ENCODE assay signal across 16 cellular contexts in the genomic region with DNA sequence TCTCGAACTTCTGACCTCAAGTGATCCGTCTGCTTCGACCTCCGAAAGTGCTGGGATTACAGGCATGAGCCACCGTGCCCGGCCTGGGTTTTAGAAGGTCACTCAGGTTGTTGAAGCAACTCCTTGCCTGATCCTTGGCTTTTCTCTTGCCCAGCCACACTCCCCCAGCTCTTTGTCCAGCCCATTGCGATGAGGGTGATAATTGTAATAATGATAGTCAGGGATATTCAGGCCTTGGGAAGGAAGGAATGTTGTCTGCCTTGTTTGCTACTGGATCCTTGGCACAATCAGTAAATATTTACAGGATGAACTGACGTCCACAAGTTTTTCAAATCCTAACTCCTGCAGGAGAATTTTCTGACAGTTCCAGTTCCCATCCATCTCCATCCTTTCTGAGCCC. TPM values are rescaled to one million over a fixed set of nuclear protein-coding genes. Genes with fewer than 3 reads are reported as not detected.
DNase-seq lines count a peak whose midpoint lies in the region; ATAC-seq, FAIRE-seq and TF ChIP-seq lines count a peak whose summit lies in the region.
"Had no signal": no experiment of that assay in that cellular context is flagged by ENCODE, and none has a peak within 500 bp of the region (broad histone marks: within the 10 kb centered on the region; RNA-seq: fewer than 3 reads in every experiment).

No MANE protein-coding gene starts in this region.

- H3K9ac ChIP-seq in OCI-LY1 (ENCODE audit: low read length) (peak overlapping the region; percentile 11; the same call in 1 of the 2 replicates), kidney (ENCODE audit: low read length in 2 of 2) (no peak overlapping the region)

- FAIRE-seq in kidney (lab: Jason Lieb, UNC) (no peak), pancreas (lab: Jason Lieb, UNC) (no peak)
- FAIRE-seq: bronchial epithelial cell, endometrium had no signal

- peak overlapping the region; percentile 90 for H3K4me2 ChIP-seq in OCI-LY1 (ENCODE audit: low read length)

- no peak for DNase-seq in activated naive CD4-positive, alpha-beta T cell treated with anti-CD3 and anti-CD28 coated beads for 36 hours
- DNase-seq in activated naive CD4-positive, alpha-beta T cell (lab: John Stamatoyannopoulos, UW) = no peak
- DNase-seq in kidney = no peak
- no peak for DNase-seq in pancreas
- DNase-seq: GM23248, left cardiac atrium, NCI-H345, T-helper 9 cell, uterus had no signal

- 77 to 86% methylated on average over 8 of the region's 8 CpGs for WGBS in pancreas, 2 donors

- TF ChIP-seq CTCF in OCI-LY1 (IDR thresholded peaks at IDR 0.05; ENCODE audit: low read length) (no peak), brain (conservative IDR thresholded peaks at IDR 0.05) (no peak), kidney (IDR thresholded peaks at IDR 0.05; ENCODE audit: borderline replicate concordance, extremely low read depth, insufficient read depth) (no peak), pancreas (IDR thresholded peaks at IDR 0.05) (no peak)

- H3K4me1 Mint-ChIP-seq in activated naive CD4-positive, alpha-beta T cell treated with anti-CD3 and anti-CD28 coated beads for 36 hours (ENCODE audit: low read depth) = peaks cover 50% of the 10 kb centered on the region
- H3K4me1 Mint-ChIP-seq in brain = peaks cover 54% of the 10 kb centered on the region
- H3K4me1 Mint-ChIP-seq in stimulated activated memory B cell treated with anti-CD40 and anti-IgM and Interleukin-4, amounts not matched to agents 10 μg/mL and 1 μg/mL and 100 μg/mL, for 72 hours = peaks cover 76% of the 10 kb centered on the region

- no peaks in the 10 kb centered on the region for H3K9me3 Mint-ChIP-seq in activated naive CD4-positive, alpha-beta T cell treated with anti-CD3 and anti-CD28 coated beads for 36 hours
- H3K9me3 Mint-ChIP-seq in brain = no peaks in the 10 kb centered on the region
- no peaks in the 10 kb centered on the region for H3K9me3 Mint-ChIP-seq in stimulated activated memory B cell treated with anti-CD40 and anti-IgM and Interleukin-4, amounts not matched to agents 10 μg/mL and 1 μg/mL and 100 μg/mL, for 72 hours

- H3K36me3 ChIP-seq in OCI-LY1 (ENCODE audit: insufficient read depth, low read length) = peaks cover 43% of the 10 kb centered on the region
- H3K36me3 ChIP-seq in kidney (ENCODE audit: control insufficient read depth in 1 of 2, insufficient read depth in 2 of 2, low read length in 2 of 2) = no peaks in the 10 kb centered on the region
- no peaks in the 10 kb centered on the region for H3K36me3 ChIP-seq in pancreas
- H3K36me3 ChIP-seq: uterus had no signal

- CTCF ChIA-PET in activated naive CD4-positive, alpha-beta T cell treated with anti-CD3 and anti-CD28 coated beads for 36 hours (lab: Charles Lee) = no interaction called here

- H3K27ac ChIP-seq in OCI-LY1 (ENCODE audit: low read depth, low read length, poor library complexity, severe bottlenecking) (no peak overlapping the region), kidney (ENCODE audit: low read depth in 2 of 2, low read length in 2 of 2) (no peak overlapping the region), pancreas (no peak overlapping the region)
- H3K27ac ChIP-seq: GM23248, uterus had no signal

- intact Hi-C loops in activated naive CD4-positive, alpha-beta T cell treated with anti-CD3 and anti-CD28 coated beads for 36 hours (cut with micrococcal nuclease) = loop anchor here (10.0 kb wide), 2 partner anchors 312 to 622 kb away; a partner anchor contains a TSS
- intact Hi-C loops in kidney (cut with DNase I) (no loop called here), pancreas (cut with DNase I) (no loop called here)

- H4K20me1 ChIP-seq in OCI-LY1 (ENCODE audit: insufficient read depth, low read length) = no peaks in the 10 kb centered on the region

- H2AFZ ChIP-seq in OCI-LY1 (ENCODE audit: low read length) = no peak overlapping the region
- H2AFZ ChIP-seq: GM23248 had no signal

- H3K4me1 ChIP-seq in OCI-LY1 (ENCODE audit: insufficient read depth, low read length, severe bottlenecking) (peaks cover 45% of the 10 kb centered on the region), kidney (ENCODE audit: control insufficient read depth in 1 of 2, insufficient read depth in 1 of 2, low read depth in 1 of 2, low read length in 2 of 2) (peaks cover 7 to 12% of the 10 kb centered on the region in 2 donors), pancreas (peaks cover 5 to 17% (median 16%) of the 10 kb centered on the region in 3 donors)

- H3K79me2 ChIP-seq in OCI-LY1 (ENCODE audit: insufficient read depth, low read length) = peaks cover 32% of the 10 kb centered on the region

- H3K9me3 ChIP-seq in OCI-LY1 (ENCODE audit: low read length) (no peaks in the 10 kb centered on the region), kidney (ENCODE audit: control insufficient read depth in 1 of 2, low read length in 2 of 2) (no peaks in the 10 kb centered on the region), pancreas (no peaks in the 10 kb centered on the region)
- H3K9me3 ChIP-seq: uterus had no signal

- no peak for ATAC-seq in stimulated activated memory B cell treated with anti-CD40 and anti-IgM and Interleukin-4, amounts not matched to agents 10 μg/mL and 1 μg/mL and 100 μg/mL, for 72 hours
- ATAC-seq in GM19455 (IDR thresholded peaks at IDR 0.05; ENCODE audit: unreplicated experiment) = no peak
- no peak for ATAC-seq in pancreas
- ATAC-seq: left cardiac atrium, Panc1 had no signal

- no peaks in the 10 kb centered on the region for H3K27me3 Mint-ChIP-seq in activated naive CD4-positive, alpha-beta T cell treated with anti-CD3 and anti-CD28 coated beads for 36 hours (ENCODE audit: low read depth)
- no peaks in the 10 kb centered on the region for H3K27me3 Mint-ChIP-seq in brain
- no peaks in the 10 kb centered on the region for H3K27me3 Mint-ChIP-seq in stimulated activated memory B cell treated with anti-CD40 and anti-IgM and Interleukin-4, amounts not matched to agents 10 μg/mL and 1 μg/mL and 100 μg/mL, for 72 hours

- H3K4me3 ChIP-seq in OCI-LY1 (ENCODE audit: low read depth, low read length, poor library complexity, severe bottlenecking) (peak overlapping the region; percentile 100), kidney (ENCODE audit: low read length in 2 of 2) (no peak overlapping the region), pancreas (no peak overlapping the region)
- H3K4me3 ChIP-seq: uterus had no signal

- no peaks in the 10 kb centered on the region for H3K9me2 ChIP-seq in OCI-LY1 (ENCODE audit: low read depth, low read length)

- H3K27ac Mint-ChIP-seq in activated naive CD4-positive, alpha-beta T cell treated with anti-CD3 and anti-CD28 coated beads for 36 hours = no peak overlapping the region
- H3K27ac Mint-ChIP-seq in brain = peak overlapping the region in 4 of 5 experiments; percentile 14 to 61 (median 34)
- H3K27ac Mint-ChIP-seq in stimulated activated memory B cell treated with anti-CD40 and anti-IgM and Interleukin-4, amounts not matched to agents 10 μg/mL and 1 μg/mL and 100 μg/mL, for 72 hours = no peak overlapping the region

- no peaks in the 10 kb centered on the region for H3K27me3 ChIP-seq in OCI-LY1 (ENCODE audit: insufficient read depth, low read length)
- H3K27me3 ChIP-seq in pancreas = no peaks in the 10 kb centered on the region
- H3K27me3 ChIP-seq: uterus had no signal

- peak overlapping the region; percentile 56 for H3K4me3 Mint-ChIP-seq in activated naive CD4-positive, alpha-beta T cell treated with anti-CD3 and anti-CD28 coated beads for 36 hours
- H3K4me3 Mint-ChIP-seq in brain = peak overlapping the region; percentile 55 to 92 (median 86)
- H3K4me3 Mint-ChIP-seq in stimulated activated memory B cell treated with anti-CD40 and anti-IgM and Interleukin-4, amounts not matched to agents 10 μg/mL and 1 μg/mL and 100 μg/mL, for 72 hours = peak overlapping the region; percentile 23

- H3K36me3 Mint-ChIP-seq in activated naive CD4-positive, alpha-beta T cell treated with anti-CD3 and anti-CD28 coated beads for 36 hours (ENCODE audit: low read depth) = peaks cover 19% of the 10 kb centered on the region
- no peaks in the 10 kb centered on the region for H3K36me3 Mint-ChIP-seq in brain
- peaks cover 36% of the 10 kb centered on the region for H3K36me3 Mint-ChIP-seq in stimulated activated memory B cell treated with anti-CD40 and anti-IgM and Interleukin-4, amounts not matched to agents 10 μg/mL and 1 μg/mL and 100 μg/mL, for 72 hours

- no peaks in the 10 kb centered on the region for H3F3A ChIP-seq in OCI-LY1 (ENCODE audit: insufficient read depth, low read length)

RNA-seq across cellular contexts. Expression of a gene that starts 1.8 kb away (rescaled TPM):
- 100 to 1,000 TPM; 113 TPM for total RNA-seq in activated naive CD4-positive, alpha-beta T cell treated with anti-CD3 and anti-CD28 coated beads for 36 hours
- polyA plus RNA-seq in brain (ENCODE audit: insufficient read depth, low read depth, low replicate concordance) (107 TPM), kidney (ENCODE audit: insufficient read depth, low read depth, low replicate concordance) (36.8 TPM), pancreas (100 to 1,000 TPM in 1 of 2 donors, 10 to 100 TPM in 1; 79.6 to 124 TPM)
- total RNA-seq in kidney (42.9 TPM), pancreas (10 to 100 TPM; 11.6 to 21.3 (median 18.6) TPM)

RNA-seq across cellular contexts. Expression of a gene that starts 4.0 kb away (rescaled TPM):
- total RNA-seq in activated naive CD4-positive, alpha-beta T cell treated with anti-CD3 and anti-CD28 coated beads for 36 hours = 10 to 100 TPM; 44.3 to 44.6 TPM
- polyA plus RNA-seq in brain (ENCODE audit: insufficient read depth, low read depth, low replicate concordance) = 207 TPM
- 50.4 TPM for total RNA-seq in kidney
- 66.2 TPM for polyA plus RNA-seq in kidney (ENCODE audit: insufficient read depth, low read depth, low replicate concordance)
- total RNA-seq in pancreas = 10 to 100 TPM; 19.4 to 31.5 (median 23.5) TPM
- polyA plus RNA-seq in pancreas = 10 to 100 TPM; 42.7 to 49.6 TPM

RNA-seq across cellular contexts. Expression of a gene that starts 32.6 kb away (rescaled TPM):
- total RNA-seq in activated naive CD4-positive, alpha-beta T cell treated with anti-CD3 and anti-CD28 coated beads for 36 hours = 1 to 10 TPM; 1.2 to 1.4 TPM
- polyA plus RNA-seq in brain (ENCODE audit: insufficient read depth, low read depth, low replicate concordance) = 6.0 TPM
- total RNA-seq in kidney = 6.9 TPM
- 3.6 TPM for polyA plus RNA-seq in kidney (ENCODE audit: insufficient read depth, low read depth, low replicate concordance)
- 1 to 10 TPM; 2.6 to 4.2 (median 3.4) TPM for total RNA-seq in pancreas
- 1 to 10 TPM; 5.2 TPM for polyA plus RNA-seq in pancreas

RNA-seq across cellular contexts. Expression of a gene that starts 47.3 kb away (rescaled TPM):
- total RNA-seq in activated naive CD4-positive, alpha-beta T cell treated with anti-CD3 and anti-CD28 coated beads for 36 hours = 10 to 100 TPM; 20.1 to 23.2 TPM
- polyA plus RNA-seq in brain (ENCODE audit: insufficient read depth, low read depth, low replicate concordance) (93.6 TPM), kidney (ENCODE audit: insufficient read depth, low read depth, low replicate concordance) (38.0 TPM), pancreas (10 to 100 TPM; 15.9 to 25.6 TPM)
- total RNA-seq in kidney (31.1 TPM), pancreas (10 to 100 TPM in 5 of 6 donors, 1 to 10 TPM in 1; 8.7 to 15.2 (median 11.9) TPM)

RNA-seq across cellular contexts. Expression of a gene that starts 54.2 kb away (rescaled TPM):
- total RNA-seq in activated naive CD4-positive, alpha-beta T cell treated with anti-CD3 and anti-CD28 coated beads for 36 hours = 1 to 10 TPM; 1.7 to 3.0 TPM
- polyA plus RNA-seq in brain (ENCODE audit: insufficient read depth, low read depth, low replicate concordance) (2.3 TPM), kidney (ENCODE audit: insufficient read depth, low read depth, low replicate concordance) (3.9 TPM), pancreas (1 to 10 TPM in 1 of 2 donors, under 1 TPM in 1; 0.68 to 2.1 TPM)
- total RNA-seq in kidney (9.8 TPM), pancreas (1 to 10 TPM; 3.0 to 6.0 (median 3.8) TPM)

Comparison
In these comparisons a context has a peak if more than half of its experiments do, and no peak if none do; other contexts are left out.
1. H3K27ac Mint-ChIP-seq: peak in brain (4 of 5); none in activated naive CD4-positive, alpha-beta T cell treated with anti-CD3 and anti-CD28 coated beads for 36 hours (single experiment) and stimulated activated memory B cell treated with anti-CD40 and anti-IgM and Interleukin-4, amounts not matched to agents 10 μg/mL and 1 μg/mL and 100 μg/mL, for 72 hours (single experiment).
2. H3K4me3 Mint-ChIP-seq: peak in every context shown above with its lines; median percentile 86 in brain; 56 in activated naive CD4-positive, alpha-beta T cell treated with anti-CD3 and anti-CD28 coated beads for 36 hours; 23 in stimulated activated memory B cell treated with anti-CD40 and anti-IgM and Interleukin-4, amounts not matched to agents 10 μg/mL and 1 μg/mL and 100 μg/mL, for 72 hours.